Comparison of ENCODE assay signal across 20 cellular contexts in genomic region chr2:134280726-134281125, GRCh38.
"Had no signal": no experiment of that assay in that cellular context is flagged by ENCODE, and none has a peak within 500 bp of the region (broad histone marks: within the 10 kb centered on the region; RNA-seq: fewer than 3 reads in every experiment).

No MANE protein-coding gene starts in this region.

- ATAC-seq: left lobe of liver; naive thymus-derived CD4-positive, alpha-beta T cell; right lobe of liver; stimulated activated naive CD8-positive, alpha-beta T cell treated with anti-CD3 and anti-CD28 coated beads, Interleukin-15, amount 100 ng/mL, for 72 hours had no signal

- H3K9me3 ChIP-seq: colonic mucosa, esophagus squamous epithelium, gastrocnemius medialis, right lobe of liver, suprapubic skin, tibial nerve had no signal

- H3K36me3 ChIP-seq: colonic mucosa, esophagus squamous epithelium, gastrocnemius medialis, right lobe of liver, suprapubic skin, tibial nerve had no signal

- H3K4me3 ChIP-seq: colonic mucosa, dorsolateral prefrontal cortex, esophagus squamous epithelium, gastrocnemius medialis, right lobe of liver, skin epidermis, suprapubic skin, tibial nerve had no signal

- DNase-seq: activated gamma-delta T cell treated with Interleukin-2 at 50 U/mL for 16 hours; activated T-cell treated with anti-CD3 and anti-CD28 coated beads, Interleukin-2, amount 50 U/mL, for 1 hour; aorta; colonic mucosa; esophagus squamous epithelium; gastrocnemius medialis; kidney; naive thymus-derived CD4-positive, alpha-beta T cell; occipital lobe; right lobe of liver; stimulated activated CD4-positive, alpha-beta T cell treated with anti-CD3 and anti-CD28 coated beads, Interleukin-1b, Interleukin-23, amount 100 ng/mL, for 48 hours; stimulated activated naive CD8-positive, alpha-beta T cell treated with anti-CD3 and anti-CD28 coated beads, Interleukin-15, amount 100 ng/mL, for 72 hours had no signal

- H3K9me3 Mint-ChIP-seq: brain, neural crest cell had no signal

- H3K27me3 ChIP-seq: colonic mucosa, dorsolateral prefrontal cortex, esophagus squamous epithelium, right lobe of liver, suprapubic skin, tibial nerve had no signal

- H3K4me3 Mint-ChIP-seq: activated naive CD4-positive, alpha-beta T cell treated with anti-CD3 and anti-CD28 coated beads, Interleukin-2, amount 50 U/mL, for 24 hours; brain; neural crest cell; stimulated activated naive CD8-positive, alpha-beta T cell treated with anti-CD3 and anti-CD28 coated beads, Interleukin-15, amount 100 ng/mL, for 72 hours had no signal

- H3K4me1 ChIP-seq: colonic mucosa, right lobe of liver, suprapubic skin had no signal

- H3K27ac ChIP-seq: colonic mucosa, esophagus squamous epithelium, gastrocnemius medialis, right lobe of liver, skin epidermis, suprapubic skin, tibial nerve had no signal

- H3K27me3 Mint-ChIP-seq: activated naive CD4-positive, alpha-beta T cell treated with anti-CD3 and anti-CD28 coated beads, Interleukin-2, amount 50 U/mL, for 24 hours; stimulated activated naive CD8-positive, alpha-beta T cell treated with anti-CD3 and anti-CD28 coated beads, Interleukin-15, amount 100 ng/mL, for 72 hours had no signal

- H3K27ac Mint-ChIP-seq: activated naive CD4-positive, alpha-beta T cell treated with anti-CD3 and anti-CD28 coated beads, Interleukin-2, amount 50 U/mL, for 24 hours; stimulated activated naive CD8-positive, alpha-beta T cell treated with anti-CD3 and anti-CD28 coated beads, Interleukin-15, amount 100 ng/mL, for 72 hours had no signal
